ENCODE assay signal across 11 cellular contexts in the genomic region with DNA sequence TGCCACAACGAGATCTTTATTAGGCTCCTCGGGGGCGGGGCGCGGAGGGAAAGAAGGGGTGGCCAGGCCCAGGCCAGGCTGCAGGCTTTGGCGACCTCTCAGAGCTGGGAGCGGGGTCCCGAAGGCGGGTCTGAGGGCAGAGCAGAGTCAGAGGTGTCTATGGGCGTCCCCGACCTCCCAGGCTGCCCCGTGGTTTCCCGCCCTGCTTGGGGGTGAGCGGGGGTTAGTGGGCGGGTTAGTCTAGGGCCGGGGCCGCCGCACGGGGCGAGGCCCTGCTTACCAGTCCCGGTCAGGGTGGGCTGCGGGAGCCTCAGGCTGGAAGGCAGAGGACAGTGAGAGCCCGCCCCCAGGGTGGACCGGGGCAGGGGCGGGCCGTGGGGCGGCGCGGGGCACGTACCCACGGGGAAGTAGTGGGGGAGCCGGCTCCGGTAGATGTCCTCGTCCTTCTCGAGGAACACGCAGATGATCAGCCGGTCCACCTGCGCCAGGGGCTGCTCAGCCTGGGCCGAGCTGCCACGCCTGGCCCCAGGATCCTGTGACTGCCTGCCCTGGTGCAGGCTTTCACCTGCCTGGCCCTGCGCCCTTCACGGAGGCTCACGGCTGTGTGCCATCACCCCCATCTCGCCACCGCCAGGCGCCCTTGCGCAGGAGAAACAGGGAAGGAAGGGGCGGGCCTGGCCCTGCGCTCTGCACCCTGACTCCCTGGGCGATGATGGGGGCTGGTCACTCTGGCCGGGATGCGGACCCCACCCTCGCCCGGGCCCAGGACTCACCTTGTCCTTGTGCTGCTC. TPM values are rescaled to one million over a fixed set of nuclear protein-coding genes. Genes with fewer than 3 reads are reported as not detected.
A peak's percentile ranks its signal among the peaks of the same experiment; 100 is the strongest.
DNase-seq lines count a peak whose midpoint lies in the region; ATAC-seq, FAIRE-seq and TF ChIP-seq lines count a peak whose summit lies in the region.
"Had no signal": no experiment of that assay in that cellular context is flagged by ENCODE, and none has a peak within 500 bp of the region (broad histone marks: within the 10 kb centered on the region; RNA-seq: fewer than 3 reads in every experiment).

No MANE protein-coding gene starts in this region.

- peak; percentile 56 for DNase-seq in GM13977 (ENCODE audit: low spot score)
- DNase-seq in NT2/D1 (ENCODE audit: low read depth, low spot score) = no peak
- DNase-seq in glutamatergic neuron = peak; percentile 55
- DNase-seq in psoas muscle = no peak
- no peak for DNase-seq in T1000 (lab: John Stamatoyannopoulos, UW)
- DNase-seq in NCI-H1436 treated with DMSO at 0.1 percent for 48 hours (lab: John Stamatoyannopoulos, UW) = no peak
- no peak for DNase-seq in glomerular visceral epithelial cell (ENCODE audit: extremely low spot score)
- DNase-seq in urothelium cell line (ENCODE audit: low spot score) = no peak
- DNase-seq: NCI-H2081 treated with DMSO at 0.1 percent for 48 hours had no signal

- TF ChIP-seq CTCF in GM13977 (IDR thresholded peaks at IDR 0.05; ENCODE audit: extremely low read depth, insufficient read depth, missing control alignments) (no peak), glutamatergic neuron (IDR thresholded peaks at IDR 0.05; ENCODE audit: partially characterized antibody, unreplicated experiment) (no peak), psoas muscle (IDR thresholded peaks at IDR 0.05) (no peak)

- intact Hi-C loops in psoas muscle (cut with DNase I) = no loop called here

- H3K9ac ChIP-seq in NT2/D1 (ENCODE audit: insufficient read length, low read depth) = peak overlapping the region; percentile 80

- H3K4me3 ChIP-seq in NT2/D1 (ENCODE audit: insufficient read length, low read depth) = peak overlapping the region; percentile 49
- peak overlapping the region; percentile 53 for H3K4me3 ChIP-seq in psoas muscle

- H3K27ac Mint-ChIP-seq in glutamatergic neuron (ENCODE audit: unreplicated experiment) = no peak overlapping the region
- H3K27ac Mint-ChIP-seq: progenitor cell of endocrine pancreas had no signal

- H3K36me3 ChIP-seq in NT2/D1 (ENCODE audit: insufficient read depth, insufficient read length, low read length) (peaks cover 42% of the 10 kb centered on the region), psoas muscle (ENCODE audit: insufficient read depth in 1 of 2, low read depth in 1 of 2) (peaks cover 4 to 42% of the 10 kb centered on the region in 2 donors)

- in situ Hi-C loops in GM13977 (cut with MboI; ENCODE audit: low pct_unique_long_range_greater_than_20kb, low sequenced_read_pairs, unreplicated experiment) = loop anchor here (25.0 kb wide), 1 partner anchor 164 kb away; the partner anchor contains the start of gene MACROD1

- WGBS in psoas muscle, 3 donors = 74 to 81% (median 76%) methylated on average over 33 to 54 of the region's 54 CpGs

- peaks cover 27% of the 10 kb centered on the region for H3K4me1 ChIP-seq in NT2/D1 (ENCODE audit: insufficient read depth, insufficient read length)
- peaks cover 10% of the 10 kb centered on the region for H3K4me1 ChIP-seq in psoas muscle

- H3K9me3 ChIP-seq in NT2/D1 (ENCODE audit: insufficient read depth, low read length) (no peaks in the 10 kb centered on the region), psoas muscle (no peaks in the 10 kb centered on the region)

- H3K36me3 Mint-ChIP-seq in glutamatergic neuron (ENCODE audit: unreplicated experiment) = no peaks in the 10 kb centered on the region

- H3K27me3 ChIP-seq in NT2/D1 (ENCODE audit: insufficient read depth, insufficient read length) (peaks cover 10% of the 10 kb centered on the region), psoas muscle (ENCODE audit: insufficient read depth in 3 of 3, low read length in 2 of 3) (no peaks in the 10 kb centered on the region)

- no peak for ATAC-seq in psoas muscle

- no peak for FAIRE-seq in urothelium cell line (lab: Jason Lieb, UNC)
- FAIRE-seq: frontal cortex had no signal

- H3K27me3 Mint-ChIP-seq in glutamatergic neuron (ENCODE audit: unreplicated experiment) = peaks cover 16% of the 10 kb centered on the region

- H3K4me3 Mint-ChIP-seq in glutamatergic neuron (ENCODE audit: unreplicated experiment) = no peak overlapping the region

- H3K4me1 Mint-ChIP-seq in glutamatergic neuron (ENCODE audit: low read depth, unreplicated experiment) = peaks cover 12% of the 10 kb centered on the region

- H3K9me3 Mint-ChIP-seq in glutamatergic neuron (ENCODE audit: unreplicated experiment) = peaks cover 2% of the 10 kb centered on the region

- no peak overlapping the region for H3K27ac ChIP-seq in psoas muscle

RNA-seq across cellular contexts. Expression of gene OTUB1, which starts 12.5 kb away (rescaled TPM):
- 126 TPM for total RNA-seq in glutamatergic neuron (ENCODE audit: unreplicated experiment)
- 10 to 100 TPM; 39.4 to 47.8 (median 40.8) TPM for total RNA-seq in psoas muscle
- 10 to 100 TPM; 49.1 to 75.4 (median 72.7) TPM for polyA plus RNA-seq in psoas muscle

RNA-seq across cellular contexts. Expression of gene COX8A, which starts 24.3 kb away (rescaled TPM):
- total RNA-seq in glutamatergic neuron (ENCODE audit: unreplicated experiment) = 289 TPM
- total RNA-seq in psoas muscle = 100 to 1,000 TPM; 547 to 830 (median 614) TPM
- 1,000 to 10,000 TPM; 1,239 to 1,847 (median 1,663) TPM for polyA plus RNA-seq in psoas muscle

RNA-seq across cellular contexts. Expression of gene FLRT1, which starts 37.0 kb away (rescaled TPM):
- 3.7 TPM for total RNA-seq in glutamatergic neuron (ENCODE audit: unreplicated experiment)
- under 1 TPM in 3 of 4 donors, not detected in 1; 0.08 to 0.10 (median 0.08) TPM for total RNA-seq in psoas muscle
- polyA plus RNA-seq in psoas muscle = under 1 TPM in 2 of 3 donors, not detected in 1; 0.03 to 0.05 TPM

RNA-seq across cellular contexts. Expression of gene NAA40, which starts 60.0 kb away (rescaled TPM):
- total RNA-seq in glutamatergic neuron (ENCODE audit: unreplicated experiment) (68.0 TPM), psoas muscle (10 to 100 TPM in 1 of 4 donors, 1 to 10 TPM in 3; 5.4 to 13.7 (median 7.8) TPM)
- 10 to 100 TPM in 1 of 3 donors, 1 to 10 TPM in 2; 4.6 to 10.5 (median 7.6) TPM for polyA plus RNA-seq in psoas muscle

Comparison
In these comparisons a context has a peak if more than half of its experiments do, and no peak if none do; other contexts are left out.
1. DNase-seq: peak in GM13977 (single experiment) and glutamatergic neuron (single experiment); none in NT2/D1 (single experiment), psoas muscle (0 of 2), T1000 (single experiment), NCI-H1436 treated with DMSO at 0.1 percent for 48 hours (single experiment), glomerular visceral epithelial cell (single experiment) and urothelium cell line (single experiment).